Comparison of ENCODE assay signal across 1 cellular context in genomic region chr10:75294031-75294437, GRCh38.
TF ChIP-seq lines count a peak whose summit lies in the region.

No MANE protein-coding gene starts in this region.

TF ChIP-seq in SK-N-SH, 30 proteins besides CTCF, POLR2A, EP300 and RAD21 (continued from another document):
- TF ChIP-seq USF2 (IDR thresholded peaks at IDR 0.05; ENCODE audit: borderline replicate concordance, low read depth, low read length) = no peak
TF ChIP-seq in SK-N-SH: peak in this region for 2.
